8 cellular contexts compared by ENCODE assay signal in genomic region chr1:94801919-94802546, GRCh38. TPM values are rescaled to one million over a fixed set of nuclear protein-coding genes. Genes with fewer than 3 reads are reported as not detected.
DNase-seq lines count a peak whose midpoint lies in the region; ATAC-seq and TF ChIP-seq lines count a peak whose summit lies in the region.

No MANE protein-coding gene starts in this region.

- TF ChIP-seq EP300 in transverse colon (IDR thresholded peaks at IDR 0.05; ENCODE audit: low read depth), result no peak

- POLR2A ChIA-PET in RWPE1 (lab: Yijun Ruan, JAX; ENCODE audit: low non-redundant PET), result no interaction called here

- H4K8ac ChIP-seq in mesenchymal stem cell (ENCODE audit: low read length), result peak overlapping the region; percentile 99

- no peak overlapping the region for H3K4me3 Mint-ChIP-seq in activated T-cell treated with anti-CD3 and anti-CD28 coated beads, Interleukin-2, amount 50 U/mL, for 24 hours

- H3K4me3 ChIP-seq in duodenal mucosa (ENCODE audit: low read depth in 1 of 2, low read length in 2 of 2) (peak overlapping the region; percentile 40 to 45), mesenchymal stem cell (ENCODE audit: insufficient read depth in 1 of 2, low read depth in 1 of 2, low read length in 2 of 2) (peak overlapping the region in 1 of 2 experiments; percentile 54), transverse colon (peak overlapping the region in 2 of 4 donors; percentile 9 to 33)

- H2AFZ ChIP-seq in mesenchymal stem cell (ENCODE audit: low read depth, low read length), result peak overlapping the region; percentile 60

- H3K9me3 Mint-ChIP-seq in activated T-cell treated with anti-CD3 and anti-CD28 coated beads, Interleukin-2, amount 50 U/mL, for 24 hours, result no peaks in the 10 kb centered on the region

- H3K4me1 Mint-ChIP-seq in activated T-cell treated with anti-CD3 and anti-CD28 coated beads, Interleukin-2, amount 50 U/mL, for 24 hours (ENCODE audit: low read depth), result peaks cover 5% of the 10 kb centered on the region

- H3K14ac ChIP-seq in mesenchymal stem cell (ENCODE audit: low read length in 2 of 2), result peak overlapping the region in 1 of 2 experiments; percentile 99

- CTCF ChIA-PET in RWPE1 (lab: Yijun Ruan, JAX), result interaction anchor here (0.7 to 1.4 kb wide), 8 partner anchors 11 to 321 kb away, joined by 3 to 5 read pairs (median 4); no protein-coding TSS in a partner anchor

- in situ Hi-C loops in transverse colon (cut with MboI; ENCODE audit: low pct_ligation_motif_present in 1 of 4, low pct_unique_long_range_greater_than_20kb in 1 of 4, low sequenced_read_pairs in 3 of 4), result loop anchor here (10.0 to 25.0 kb wide), 2 partner anchors 277 to 740 kb away; no protein-coding TSS in a partner anchor

- H3K36me3 ChIP-seq in duodenal mucosa (ENCODE audit: control insufficient read depth in 1 of 2, insufficient read depth in 2 of 2, low read length in 2 of 2), result no peaks in the 10 kb centered on the region
- H3K36me3 ChIP-seq in mesenchymal stem cell (ENCODE audit: control insufficient read depth in 1 of 2, insufficient read depth in 2 of 2, low read depth in 1 of 2, low read length in 2 of 2), result no peaks in the 10 kb centered on the region
- no peaks in the 10 kb centered on the region for H3K36me3 ChIP-seq in transverse colon

- peak; percentile 79 for ATAC-seq in GM21423 (IDR thresholded peaks at IDR 0.05; ENCODE audit: unreplicated experiment)

- H3K23ac ChIP-seq in mesenchymal stem cell (ENCODE audit: low read length in 2 of 2), result no peak overlapping the region

- no peak for TF ChIP-seq POLR2A in transverse colon (IDR thresholded peaks at IDR 0.05)

- intact Hi-C loops in transverse colon (cut with DNase I; ENCODE audit: low total_unique reads), result loop anchor here (10.0 kb wide), 1 partner anchor 467 kb away; no protein-coding TSS in a partner anchor

- peak overlapping the region; percentile 98 for H4K91ac ChIP-seq in mesenchymal stem cell (ENCODE audit: low read length)

- H2BK5ac ChIP-seq in mesenchymal stem cell (ENCODE audit: low read depth, low read length, poor library complexity, severe bottlenecking), result no peak overlapping the region

- H2BK120ac ChIP-seq in mesenchymal stem cell (ENCODE audit: low read depth, low read length), result peak overlapping the region; percentile 9

- H3K27ac Mint-ChIP-seq in activated T-cell treated with anti-CD3 and anti-CD28 coated beads, Interleukin-2, amount 50 U/mL, for 24 hours, result no peak overlapping the region

- H2BK12ac ChIP-seq in mesenchymal stem cell (ENCODE audit: low read length in 2 of 2), result peak overlapping the region; percentile 85 to 100

- no peaks in the 10 kb centered on the region for H3K36me3 Mint-ChIP-seq in activated T-cell treated with anti-CD3 and anti-CD28 coated beads, Interleukin-2, amount 50 U/mL, for 24 hours (ENCODE audit: low read depth)

- DNase-seq in DMS53 treated with DMSO at 0.1 percent for 48 hours (lab: John Stamatoyannopoulos, UW; ENCODE audit: unreplicated experiment) (peak; percentile 46), KG1 (lab: John Stamatoyannopoulos, UW) (peak; percentile 58), RWPE1 (ENCODE audit: low spot score) (peak; percentile 71), mesenchymal stem cell (peak; percentile 94), transverse colon (peak; percentile 24)
- DNase-seq in activated T-cell treated with anti-CD3 and anti-CD28 coated beads, Interleukin-2, amount 50 U/mL, for 24 hours, result no peak

- H3K4ac ChIP-seq in mesenchymal stem cell (ENCODE audit: low read depth in 1 of 2, low read length in 2 of 2), result peak overlapping the region; percentile 49 to 99

- peaks cover 5% of the 10 kb centered on the region for H3K79me1 ChIP-seq in mesenchymal stem cell (replicated peaks; ENCODE audit: low read length, poor library complexity, severe bottlenecking)

- H3K27me3 ChIP-seq in duodenal mucosa (ENCODE audit: control insufficient read depth in 1 of 2, insufficient read depth in 2 of 2, low read length in 2 of 2) (no peaks in the 10 kb centered on the region), mesenchymal stem cell (ENCODE audit: control insufficient read depth in 1 of 2, insufficient read depth in 1 of 2, low read length in 2 of 2) (no peaks in the 10 kb centered on the region), transverse colon (no peaks in the 10 kb centered on the region)

- H2AK5ac ChIP-seq in mesenchymal stem cell (ENCODE audit: low read length, severe bottlenecking), result peak overlapping the region; percentile 73

- peaks cover 26 to 33% of the 10 kb centered on the region in 2 donors for H3K4me1 ChIP-seq in duodenal mucosa (ENCODE audit: control insufficient read depth in 1 of 2, insufficient read depth in 2 of 2, low read length in 2 of 2)
- peaks cover 8% of the 10 kb centered on the region for H3K4me1 ChIP-seq in mesenchymal stem cell (ENCODE audit: control insufficient read depth, insufficient read depth, low read depth, low read length)
- peaks cover 27 to 58% (median 42%) of the 10 kb centered on the region in 4 donors for H3K4me1 ChIP-seq in transverse colon

- H3K18ac ChIP-seq in mesenchymal stem cell (ENCODE audit: low read depth in 1 of 2, low read length in 2 of 2), result peak overlapping the region; percentile 79 to 100

- peak overlapping the region; percentile 35; the same call in 1 of the 2 replicates for H3K27ac ChIP-seq in RWPE1
- H3K27ac ChIP-seq in duodenal mucosa (ENCODE audit: low read depth, low read length), result peak overlapping the region; percentile 17
- H3K27ac ChIP-seq in mesenchymal stem cell (ENCODE audit: low read length, poor library complexity, severe bottlenecking), result no peak overlapping the region
- peak overlapping the region; percentile 71 to 76 (median 74) for H3K27ac ChIP-seq in transverse colon

- no peak overlapping the region for H2BK15ac ChIP-seq in mesenchymal stem cell (ENCODE audit: low read depth, poor library complexity, severe bottlenecking)

- peak; percentile 64 for TF ChIP-seq CTCF in RWPE1 (conservative IDR thresholded peaks at IDR 0.05; ENCODE audit: low read depth)
- peak; percentile 17 to 66 (median 34) for TF ChIP-seq CTCF in transverse colon (IDR thresholded peaks at IDR 0.05)

- H3K9me3 ChIP-seq in duodenal mucosa (ENCODE audit: control insufficient read depth in 1 of 2, low read length in 2 of 2), result no peaks in the 10 kb centered on the region
- no peaks in the 10 kb centered on the region for H3K9me3 ChIP-seq in mesenchymal stem cell (ENCODE audit: control insufficient read depth, low read length)
- no peaks in the 10 kb centered on the region for H3K9me3 ChIP-seq in transverse colon

- H3K9ac ChIP-seq in duodenal mucosa (ENCODE audit: low read depth in 1 of 2, low read length in 2 of 2) (peak overlapping the region; percentile 21 to 49), mesenchymal stem cell (ENCODE audit: low read length) (peak overlapping the region; percentile 80)

- WGBS in mesenchymal stem cell, result 27% methylated on average over 7 of the region's 7 CpGs
- 27 to 30% methylated on average over 3 to 7 of the region's 7 CpGs for WGBS in transverse colon (ENCODE audit: low coverage in 1 of 2), 2 donors

- H3K4me2 ChIP-seq in mesenchymal stem cell (ENCODE audit: low read length, poor library complexity, severe bottlenecking), result no peak overlapping the region

- peaks cover 2% of the 10 kb centered on the region for H3K27me3 Mint-ChIP-seq in activated T-cell treated with anti-CD3 and anti-CD28 coated beads, Interleukin-2, amount 50 U/mL, for 24 hours

RNA-seq across cellular contexts. Expression of gene SLC44A3, which starts 18.1 kb away (rescaled TPM):
- polyA plus RNA-seq in mesenchymal stem cell (2013, experiment 1 of 2), result 12.6 TPM
- polyA plus RNA-seq in mesenchymal stem cell (2013, experiment 2 of 2), result 11.5 TPM
- total RNA-seq in transverse colon, result 10 to 100 TPM; 20.6 to 60.5 (median 41.8) TPM
